Comparison of ENCODE assay signal across 8 cellular contexts in genomic region chr18:51151568-51152511, GRCh38. TPM values are rescaled to one million over a fixed set of nuclear protein-coding genes. Genes with fewer than 3 reads are reported as not detected.
DNase-seq lines count a peak whose midpoint lies in the region; ATAC-seq and TF ChIP-seq lines count a peak whose summit lies in the region.

No MANE protein-coding gene starts in this region.

- no peaks in the 10 kb centered on the region for H3K27me3 ChIP-seq in naive thymus-derived CD4-positive, alpha-beta T cell (ENCODE audit: control insufficient read depth in 2 of 2, insufficient read depth in 2 of 2, low read length in 2 of 2)

- POLR2A ChIA-PET in naive thymus-derived CD4-positive, alpha-beta T cell (lab: Charles Lee): interaction anchor here (0.7 to 6.7 kb wide), 4 partner anchors 16 to 273 kb away, joined by 3 to 97 read pairs (median 6); partner anchors contain the start of genes ME2, MEX3C and SMAD4

- peak; percentile 19 for ATAC-seq in HG03095 (IDR thresholded peaks at IDR 0.05; ENCODE audit: unreplicated experiment)
- peak; percentile 79 for ATAC-seq in naive thymus-derived CD4-positive, alpha-beta T cell

- no peaks in the 10 kb centered on the region for H3K36me3 ChIP-seq in naive thymus-derived CD4-positive, alpha-beta T cell (ENCODE audit: control insufficient read depth in 2 of 3, insufficient read depth in 3 of 3, low read length in 3 of 3)

- peak overlapping the region; percentile 72 to 96 (median 82) for H3K4me3 Mint-ChIP-seq in naive thymus-derived CD4-positive, alpha-beta T cell

- peaks cover 19 to 43% (median 37%) of the 10 kb centered on the region in 7 donors for H3K4me1 Mint-ChIP-seq in naive thymus-derived CD4-positive, alpha-beta T cell

- H3K27me3 Mint-ChIP-seq in naive thymus-derived CD4-positive, alpha-beta T cell: no peaks in the 10 kb centered on the region

- no peak overlapping the region for H3K27ac ChIP-seq in naive thymus-derived CD4-positive, alpha-beta T cell (ENCODE audit: low read depth, low read length)

- peak; percentile 13 for TF ChIP-seq POLR2A in GM15510 (IDR thresholded peaks at IDR 0.05; ENCODE audit: borderline replicate concordance, extremely low read depth, insufficient read length)

- H3K9me3 ChIP-seq in naive thymus-derived CD4-positive, alpha-beta T cell (ENCODE audit: control insufficient read depth in 2 of 3, low read length in 3 of 3): no peaks in the 10 kb centered on the region

- peak; percentile 35 to 53 (median 43) for DNase-seq in activated CD8-positive, alpha-beta memory T cell treated with anti-CD3 and anti-CD28 coated beads for 48 hours (ENCODE audit: low read depth in 2 of 3, low spot score in 2 of 3)
- peak; percentile 28 to 73 (median 56) for DNase-seq in naive thymus-derived CD4-positive, alpha-beta T cell
- DNase-seq in NCI-H524 (lab: John Stamatoyannopoulos, UW) (no peak), NCI-H69 (lab: John Stamatoyannopoulos, UW) (no peak), HK-2 (ENCODE audit: unreplicated experiment) (no peak), kidney tubule cell (ENCODE audit: low spot score) (no peak)

- intact Hi-C loops in naive thymus-derived CD4-positive, alpha-beta T cell (cut with micrococcal nuclease): loop anchor here (1.0 to 5.0 kb wide), 5 partner anchors 17 to 332 kb away; partner anchors contain the start of genes SMAD4 (in 2 of the 2), ME2 (in 1 of the 2) and MRO (in 1 of the 2)

- CTCF ChIA-PET in naive thymus-derived CD4-positive, alpha-beta T cell (lab: Charles Lee): interaction anchor here (0.7 to 3.5 kb wide), 3 partner anchors 33 to 44 kb away, joined by 3 to 20 read pairs (median 3); partner anchors contain the start of gene MEX3C

- H3K27ac Mint-ChIP-seq in naive thymus-derived CD4-positive, alpha-beta T cell: peak overlapping the region; percentile 73 to 89 (median 85)

- no peaks in the 10 kb centered on the region for H3K9me3 Mint-ChIP-seq in naive thymus-derived CD4-positive, alpha-beta T cell

- peaks cover 0 to 4% (median 0%) of the 10 kb centered on the region in 5 donors for H3K36me3 Mint-ChIP-seq in naive thymus-derived CD4-positive, alpha-beta T cell

- peaks cover 22 to 23% of the 10 kb centered on the region in 2 donors for H3K4me1 ChIP-seq in naive thymus-derived CD4-positive, alpha-beta T cell (ENCODE audit: control insufficient read depth in 2 of 2, insufficient read depth in 2 of 2, low read length in 2 of 2)

- H3K4me3 ChIP-seq in naive thymus-derived CD4-positive, alpha-beta T cell (ENCODE audit: low read length): peak overlapping the region; percentile 46

RNA-seq across cellular contexts. Expression of gene MEX3C, which starts 45.6 kb away (rescaled TPM):
- total RNA-seq in naive thymus-derived CD4-positive, alpha-beta T cell: 10 to 100 TPM; 47.1 to 68.8 (median 53.7) TPM
- 1 to 10 TPM; 4.3 to 4.8 TPM for polyA plus RNA-seq in naive thymus-derived CD4-positive, alpha-beta T cell

Comparison
In these comparisons a context has a peak if more than half of its experiments do, and no peak if none do; other contexts are left out.
1. DNase-seq: peak in activated CD8-positive, alpha-beta memory T cell treated with anti-CD3 and anti-CD28 coated beads for 48 hours (3 of 3) and naive thymus-derived CD4-positive, alpha-beta T cell (9 of 9); none in NCI-H524 (0 of 2), NCI-H69 (single experiment), HK-2 (single experiment) and kidney tubule cell (single experiment).